8 cellular contexts compared by ENCODE assay signal in the genomic region with DNA sequence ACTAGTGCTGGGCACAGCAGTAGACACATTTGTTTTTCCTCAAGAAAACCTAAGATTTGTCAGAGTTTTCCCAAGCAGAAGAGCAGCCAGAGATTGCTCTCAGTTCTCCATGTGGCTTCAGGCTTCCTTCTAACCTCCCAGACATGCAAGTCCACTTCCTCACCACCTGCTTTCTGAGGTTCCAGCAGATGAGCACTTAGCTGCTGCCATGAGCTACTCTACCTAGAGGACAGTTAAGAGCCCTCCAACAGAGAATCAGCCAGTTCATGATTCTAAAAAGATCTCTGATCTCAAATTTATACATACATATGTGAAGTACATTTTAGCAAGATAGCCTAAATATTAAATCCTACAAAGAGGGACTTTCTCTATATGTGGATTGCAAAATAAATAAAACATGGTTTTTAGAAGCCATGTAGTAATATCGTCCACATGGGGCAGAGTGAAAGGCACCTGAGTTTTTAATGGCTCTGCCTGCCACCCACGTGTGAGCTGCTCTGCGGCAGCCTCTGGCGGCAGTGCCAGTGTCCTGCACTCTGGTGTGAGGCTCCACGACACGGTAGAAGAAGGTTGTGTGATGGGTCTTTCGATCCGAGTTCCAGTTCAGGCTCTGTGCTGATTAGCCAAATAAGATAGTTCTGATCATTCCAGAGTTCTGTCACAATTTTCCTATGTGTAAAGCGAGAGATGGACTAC. TPM values are rescaled to one million over a fixed set of nuclear protein-coding genes. Genes with fewer than 3 reads are reported as not detected.
A peak's percentile ranks its signal among the peaks of the same experiment; 100 is the strongest.
DNase-seq lines count a peak whose midpoint lies in the region; ATAC-seq and TF ChIP-seq lines count a peak whose summit lies in the region.

No MANE protein-coding gene starts in this region.

- H3K9me3 Mint-ChIP-seq in HFFc6 (no peaks in the 10 kb centered on the region), neural progenitor cell (no peaks in the 10 kb centered on the region)
- H3K9me3 Mint-ChIP-seq in activated CD4-positive, alpha-beta T cell treated with anti-CD3 and anti-CD28 coated beads, Interleukin-2, amount 10 ng/mL, durations not matched to agents 7 days and 5 days: no peaks in the 10 kb centered on the region

- peaks cover 12% of the 10 kb centered on the region for H3F3A ChIP-seq in neural progenitor cell (ENCODE audit: low read depth)

- peak; percentile 61 for ATAC-seq in aorta (ENCODE audit: low FRiP score)

- H4K20me1 ChIP-seq in neural progenitor cell (ENCODE audit: low read depth): no peaks in the 10 kb centered on the region

- POLR2A ChIA-PET in activated CD4-positive, alpha-beta T cell treated with anti-CD3 and anti-CD28 coated beads, Interleukin-2, amount 10 ng/mL, durations not matched to agents 7 days and 5 days (lab: Charles Lee): no interaction called here

- peaks cover 4% of the 10 kb centered on the region for H3K36me3 ChIP-seq in effector memory CD4-positive, alpha-beta T cell (ENCODE audit: control insufficient read depth, insufficient read depth, low read length)
- no peaks in the 10 kb centered on the region for H3K36me3 ChIP-seq in neural progenitor cell
- peaks cover 0 to 2% of the 10 kb centered on the region in 2 donors for H3K36me3 ChIP-seq in aorta (ENCODE audit: control insufficient read depth in 1 of 2, insufficient read depth in 2 of 2, low read length in 1 of 2)

- peak overlapping the region; percentile 34 for H3K27ac ChIP-seq in effector memory CD4-positive, alpha-beta T cell (ENCODE audit: insufficient read depth, low read length, poor library complexity, severe bottlenecking)
- no peak overlapping the region for H3K27ac ChIP-seq in neural progenitor cell
- H3K27ac ChIP-seq in aorta (ENCODE audit: low read depth in 1 of 2, low read length in 2 of 2): no peak overlapping the region

- H3K4me2 ChIP-seq in neural progenitor cell: no peak overlapping the region

- CTCF ChIA-PET in activated CD4-positive, alpha-beta T cell treated with anti-CD3 and anti-CD28 coated beads, Interleukin-2, amount 10 ng/mL, durations not matched to agents 7 days and 5 days (lab: Charles Lee): interaction anchor here (1.6 to 1.8 kb wide), 2 partner anchors 11 to 42 kb away, joined by 5 to 15 read pairs; partner anchors contain the start of gene CYP4V2

- H3K9ac ChIP-seq in neural progenitor cell: no peak overlapping the region

- H3K79me2 ChIP-seq in neural progenitor cell (ENCODE audit: low read depth): no peaks in the 10 kb centered on the region

- no peaks in the 10 kb centered on the region for H3K27me3 ChIP-seq in effector memory CD4-positive, alpha-beta T cell (replicated peaks; ENCODE audit: control insufficient read depth, insufficient read depth, low read length, poor library complexity, severe bottlenecking)
- H3K27me3 ChIP-seq in neural progenitor cell (no peaks in the 10 kb centered on the region), aorta (ENCODE audit: control insufficient read depth in 1 of 2, insufficient read depth in 2 of 2, low read length in 1 of 2) (no peaks in the 10 kb centered on the region)

- no peaks in the 10 kb centered on the region for H3K9me3 ChIP-seq in effector memory CD4-positive, alpha-beta T cell (ENCODE audit: control insufficient read depth, low read length)
- H3K9me3 ChIP-seq in neural progenitor cell (ENCODE audit: low read depth) (no peaks in the 10 kb centered on the region), aorta (ENCODE audit: control insufficient read depth, low read length) (no peaks in the 10 kb centered on the region)

- 32 to 38% methylated on average over 9 of the region's 9 CpGs for WGBS in aorta, 2 donors

- H3K4me1 Mint-ChIP-seq in HFFc6 (ENCODE audit: low read depth) (no peaks in the 10 kb centered on the region), neural progenitor cell (peaks cover 5% of the 10 kb centered on the region)
- H3K4me1 Mint-ChIP-seq in activated CD4-positive, alpha-beta T cell treated with anti-CD3 and anti-CD28 coated beads, Interleukin-2, amount 10 ng/mL, durations not matched to agents 7 days and 5 days: peaks cover 14% of the 10 kb centered on the region

- no peaks in the 10 kb centered on the region for H3K4me1 ChIP-seq in effector memory CD4-positive, alpha-beta T cell (ENCODE audit: control insufficient read depth, insufficient read depth, low read length, poor library complexity, severe bottlenecking)
- H3K4me1 ChIP-seq in neural progenitor cell (no peaks in the 10 kb centered on the region), aorta (ENCODE audit: control insufficient read depth in 1 of 2, insufficient read depth in 2 of 2, low read length in 2 of 2) (no peaks in the 10 kb centered on the region)

- TF ChIP-seq CTCF in GM12873 (IDR thresholded peaks at IDR 0.05; ENCODE audit: insufficient read depth, low read depth, low read length, missing control alignments): peak; percentile 84
- peak; percentile 75 for TF ChIP-seq CTCF in HFFc6 (IDR thresholded peaks at IDR 0.05)
- peak; percentile 78 for TF ChIP-seq CTCF in NB4 (IDR thresholded peaks at IDR 0.05; ENCODE audit: low read depth, low read length)
- peak; percentile 64 for TF ChIP-seq CTCF in neural progenitor cell (IDR thresholded peaks at IDR 0.05)

- DNase-seq in HFFc6 (peak; percentile 41), NB4 (ENCODE audit: low read depth) (peak; percentile 60), neural progenitor cell (ENCODE audit: low spot score) (peak; percentile 54), aorta (peak in 1 of 2 donors; percentile 63), COLO829 (ENCODE audit: low spot score) (no peak)
- DNase-seq in activated CD4-positive, alpha-beta T cell treated with anti-CD3 and anti-CD28 coated beads, Interleukin-2, amount 10 ng/mL, durations not matched to agents 7 days and 5 days: peak; percentile 61
- DNase-seq in effector memory CD4-positive, alpha-beta T cell: peak; percentile 14 to 47 (median 38)

- intact Hi-C loops in aorta (cut with DNase I): no loop called here

- no peak overlapping the region for H3K4me3 Mint-ChIP-seq in HFFc6
- H3K4me3 Mint-ChIP-seq in activated CD4-positive, alpha-beta T cell treated with anti-CD3 and anti-CD28 coated beads, Interleukin-2, amount 10 ng/mL, durations not matched to agents 7 days and 5 days: no peak overlapping the region
- no peak overlapping the region for H3K4me3 Mint-ChIP-seq in neural progenitor cell

- H3K27me3 Mint-ChIP-seq in HFFc6 (ENCODE audit: insufficient read depth): no peaks in the 10 kb centered on the region; the same call in 1 of the 2 replicates
- H3K27me3 Mint-ChIP-seq in activated CD4-positive, alpha-beta T cell treated with anti-CD3 and anti-CD28 coated beads, Interleukin-2, amount 10 ng/mL, durations not matched to agents 7 days and 5 days: no peaks in the 10 kb centered on the region
- no peaks in the 10 kb centered on the region for H3K27me3 Mint-ChIP-seq in neural progenitor cell (ENCODE audit: insufficient read depth, low read depth)

- H3K4me3 ChIP-seq in NB4 (ENCODE audit: low read depth, low read length) (no peak overlapping the region), neural progenitor cell (no peak overlapping the region), aorta (ENCODE audit: low read length in 2 of 2) (no peak overlapping the region)
- no peak overlapping the region for H3K4me3 ChIP-seq in effector memory CD4-positive, alpha-beta T cell (ENCODE audit: insufficient read depth, low read depth, low read length, poor library complexity, severe bottlenecking)

- H2AFZ ChIP-seq in neural progenitor cell (replicated peaks): no peak overlapping the region

- H3K36me3 Mint-ChIP-seq in HFFc6 (ENCODE audit: low read depth): no peaks in the 10 kb centered on the region
- H3K36me3 Mint-ChIP-seq in activated CD4-positive, alpha-beta T cell treated with anti-CD3 and anti-CD28 coated beads, Interleukin-2, amount 10 ng/mL, durations not matched to agents 7 days and 5 days (ENCODE audit: low read depth): peaks cover 3% of the 10 kb centered on the region
- peaks cover 5% of the 10 kb centered on the region for H3K36me3 Mint-ChIP-seq in neural progenitor cell

- TF ChIP-seq POLR2A in NB4 (IDR thresholded peaks at IDR 0.05; ENCODE audit: extremely low read depth, insufficient read length): no peak

- H3K27ac Mint-ChIP-seq in HFFc6: no peak overlapping the region
- peak overlapping the region; percentile 0 for H3K27ac Mint-ChIP-seq in activated CD4-positive, alpha-beta T cell treated with anti-CD3 and anti-CD28 coated beads, Interleukin-2, amount 10 ng/mL, durations not matched to agents 7 days and 5 days
- H3K27ac Mint-ChIP-seq in neural progenitor cell: peak overlapping the region; percentile 15

RNA-seq across cellular contexts. Expression of gene CYP4V2, which starts 10.3 kb away (rescaled TPM):
- total RNA-seq in HFFc6 (2021; fragmentation: NEBNext Ultra II Directional; extraction: Animal tissue kit (Norgen Biotek cat#: 25700)): 1 to 10 TPM; 4.8 to 8.4 (median 6.1) TPM
- total RNA-seq in activated CD4-positive, alpha-beta T cell treated with anti-CD3 and anti-CD28 coated beads, Interleukin-2, amount 10 ng/mL, durations not matched to agents 7 days and 5 days: 10 to 100 TPM; 16.6 to 16.8 TPM
- total RNA-seq in neural progenitor cell (ENCODE audit: low replicate concordance) (0.37 and 1.3 TPM in 2 replicates), aorta (10 to 100 TPM; 26.4 to 43.2 TPM)
- 10 to 100 TPM; 11.8 to 31.1 TPM for polyA plus RNA-seq in aorta

RNA-seq across cellular contexts. Expression of gene KLKB1, which starts 25.6 kb away (rescaled TPM):
- total RNA-seq in HFFc6 (2021; fragmentation: NEBNext Ultra II Directional; extraction: Animal tissue kit (Norgen Biotek cat#: 25700)): not detected
- total RNA-seq in activated CD4-positive, alpha-beta T cell treated with anti-CD3 and anti-CD28 coated beads, Interleukin-2, amount 10 ng/mL, durations not matched to agents 7 days and 5 days: under 1 TPM; 0.33 to 0.52 TPM
- total RNA-seq in neural progenitor cell (ENCODE audit: low replicate concordance) (0.39 TPM in 1 of 2 replicates, not detected in the other), aorta (1 to 10 TPM; 1.2 to 2.2 TPM)
- polyA plus RNA-seq in aorta: 1 to 10 TPM in 1 of 2 donors, not detected in 1; 7.3 TPM
